8 cellular contexts compared by ENCODE assay signal in the genomic region with DNA sequence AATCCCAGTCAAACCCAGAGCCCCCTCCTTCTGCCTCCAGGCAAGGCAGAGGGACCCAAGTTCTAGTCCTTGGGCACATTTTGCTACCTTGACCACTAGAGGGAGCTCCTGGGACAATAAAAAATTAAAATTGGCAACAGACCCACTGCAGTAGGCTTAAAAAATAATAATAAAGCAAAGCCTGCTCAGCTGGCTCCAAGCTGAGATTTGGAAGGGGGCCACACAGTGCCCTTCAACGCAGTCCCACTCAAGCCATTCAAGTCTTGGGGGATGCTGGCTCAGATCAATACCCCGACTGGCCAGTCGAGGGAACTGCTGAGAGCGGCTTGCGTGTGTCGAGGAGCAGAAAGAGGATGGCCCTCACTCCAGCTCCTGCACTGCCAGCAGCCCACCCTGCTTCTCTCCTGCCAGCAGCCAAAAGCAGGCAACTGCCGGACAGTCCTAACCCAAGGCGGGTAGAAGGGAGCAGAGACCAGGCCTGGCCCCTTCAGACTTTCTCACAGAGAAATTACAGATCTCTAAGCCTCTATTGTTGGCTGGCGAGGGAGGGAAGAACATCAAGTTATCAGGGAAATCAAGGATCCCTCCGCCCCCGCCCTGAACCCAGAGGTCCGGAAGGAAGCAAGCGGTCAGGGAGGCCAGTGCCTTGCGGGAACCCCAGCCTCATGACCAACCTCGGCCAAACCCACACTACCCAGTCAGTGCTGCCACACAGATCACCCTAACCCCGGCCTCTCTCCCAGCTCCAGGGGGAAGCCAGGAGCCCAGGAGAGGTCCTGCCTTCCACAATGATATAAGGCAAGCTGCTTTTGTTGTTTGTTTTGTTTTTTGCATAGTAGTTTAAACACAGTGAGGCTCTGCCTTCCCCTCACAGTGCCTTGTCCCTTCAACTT. TPM values are rescaled to one million over a fixed set of nuclear protein-coding genes. Genes with fewer than 3 reads are reported as not detected.
A peak's percentile ranks its signal among the peaks of the same experiment; 100 is the strongest.
DNase-seq lines count a peak whose midpoint lies in the region; ATAC-seq, FAIRE-seq and TF ChIP-seq lines count a peak whose summit lies in the region.

No MANE protein-coding gene starts in this region.

- no peaks in the 10 kb centered on the region for H3K9me3 Mint-ChIP-seq in CD8-positive, alpha-beta T cell
- no peaks in the 10 kb centered on the region for H3K9me3 Mint-ChIP-seq in osteocyte (ENCODE audit: unreplicated experiment)

- POLR2A ChIA-PET in CD8-positive, alpha-beta T cell (lab: Charles Lee), result interaction anchor here (0.9 to 1.7 kb wide), 4 partner anchors 20 to 167 kb away, joined by 3 to 6 read pairs (median 4); no protein-coding TSS in a partner anchor

- no peaks in the 10 kb centered on the region for H3K27me3 Mint-ChIP-seq in CD8-positive, alpha-beta T cell (ENCODE audit: low read depth)
- no peaks in the 10 kb centered on the region for H3K27me3 Mint-ChIP-seq in osteocyte (ENCODE audit: unreplicated experiment)

- H3K9me3 ChIP-seq in CD8-positive, alpha-beta T cell (ENCODE audit: low read length), result no peaks in the 10 kb centered on the region
- H3K9me3 ChIP-seq in RWPE2 (ENCODE audit: severe bottlenecking) (no peaks in the 10 kb centered on the region), uterus (no peaks in the 10 kb centered on the region)

- H3K4me3 ChIP-seq in CD8-positive, alpha-beta T cell (ENCODE audit: low read depth, low read length), result no peak overlapping the region
- H3K4me3 ChIP-seq in RWPE2 (ENCODE audit: severe bottlenecking) (no peak overlapping the region), uterus (no peak overlapping the region)

- H3K4me1 Mint-ChIP-seq in CD8-positive, alpha-beta T cell (ENCODE audit: low read depth), result peaks cover 9% of the 10 kb centered on the region
- H3K4me1 Mint-ChIP-seq in osteocyte (ENCODE audit: unreplicated experiment), result peaks cover 10% of the 10 kb centered on the region

- ATAC-seq in CD8-positive, alpha-beta T cell, result no peak
- no peak for ATAC-seq in RWPE2 (ENCODE audit: low read depth)
- ATAC-seq in HG02852 (IDR thresholded peaks at IDR 0.05; ENCODE audit: unreplicated experiment), result no peak

- peak; percentile 32 to 77 (median 54) for DNase-seq in CD8-positive, alpha-beta T cell
- DNase-seq in HTR-8/SVneo (ENCODE audit: insufficient read length, low spot score), result peak; percentile 29
- DNase-seq in RWPE2 (ENCODE audit: low spot score), result no peak
- DNase-seq in activated naive CD4-positive, alpha-beta T cell treated with Interleukin-2 at 50 U/mL for 16 hours, result peak; percentile 59
- peak; percentile 83 for DNase-seq in foreskin melanocyte
- DNase-seq in osteocyte (ENCODE audit: extremely low spot score, unreplicated experiment), result no peak
- DNase-seq in uterus, result peak; percentile 64 to 70

- H3K36me3 ChIP-seq in CD8-positive, alpha-beta T cell (ENCODE audit: insufficient read depth, low read length), result peaks cover 44% of the 10 kb centered on the region
- H3K36me3 ChIP-seq in RWPE2 (ENCODE audit: low read depth), result peaks cover 62% of the 10 kb centered on the region
- H3K36me3 ChIP-seq in uterus, result no peaks in the 10 kb centered on the region

- intact Hi-C loops in CD8-positive, alpha-beta T cell (cut with DNase I, micrococcal nuclease), result loop anchor here (1.0 to 5.0 kb wide), 7 partner anchors 23 to 206 kb away; a partner anchor contains a TSS
- intact Hi-C loops in uterus (cut with DNase I; ENCODE audit: low total_unique reads), result no loop called here

- H3K36me3 Mint-ChIP-seq in CD8-positive, alpha-beta T cell, result peaks cover 55% of the 10 kb centered on the region
- peaks cover 5% of the 10 kb centered on the region for H3K36me3 Mint-ChIP-seq in osteocyte (ENCODE audit: unreplicated experiment)

- CTCF ChIA-PET in CD8-positive, alpha-beta T cell (lab: Charles Lee), result interaction anchor here (0.6 to 15.2 kb wide), 46 partner anchors 7 to 1152 kb away, joined by 3 to 425 read pairs (median 4); a partner anchor contains a TSS

- H3K4me1 ChIP-seq in CD8-positive, alpha-beta T cell (ENCODE audit: insufficient read depth, low read length), result peaks cover 8% of the 10 kb centered on the region
- H3K4me1 ChIP-seq in RWPE2 (ENCODE audit: insufficient read depth, poor library complexity, severe bottlenecking) (peaks cover 5% of the 10 kb centered on the region), uterus (no peaks in the 10 kb centered on the region)

- TF ChIP-seq POLR2A in uterus (IDR thresholded peaks at IDR 0.05), result no peak

- H3K27ac Mint-ChIP-seq in CD8-positive, alpha-beta T cell, result no peak overlapping the region
- H3K27ac Mint-ChIP-seq in osteocyte (ENCODE audit: unreplicated experiment), result no peak overlapping the region

- no peak overlapping the region for H3K4me3 Mint-ChIP-seq in CD8-positive, alpha-beta T cell
- H3K4me3 Mint-ChIP-seq in osteocyte (ENCODE audit: unreplicated experiment), result no peak overlapping the region

- H3K27ac ChIP-seq in CD8-positive, alpha-beta T cell (ENCODE audit: low read depth, low read length), result no peak overlapping the region
- H3K27ac ChIP-seq in RWPE2 (ENCODE audit: poor library complexity, severe bottlenecking), result no peak overlapping the region
- peak overlapping the region; percentile 78 to 80 for H3K27ac ChIP-seq in uterus

- peak; percentile 95 for TF ChIP-seq CTCF in CD8-positive, alpha-beta T cell (IDR thresholded peaks at IDR 0.05)
- TF ChIP-seq CTCF in RWPE2 (IDR thresholded peaks at IDR 0.05; ENCODE audit: poor library complexity, severe bottlenecking), result peak; percentile 87
- TF ChIP-seq CTCF in osteocyte (IDR thresholded peaks at IDR 0.05), result peak; percentile 92
- peak; percentile 84 to 87 (median 84) for TF ChIP-seq CTCF in uterus (IDR thresholded peaks at IDR 0.05)

- no peak for FAIRE-seq in HTR-8/SVneo (lab: Jason Lieb, UNC)

- H3K27me3 ChIP-seq in CD8-positive, alpha-beta T cell (ENCODE audit: insufficient read depth, low read length), result no peaks in the 10 kb centered on the region
- no peaks in the 10 kb centered on the region for H3K27me3 ChIP-seq in RWPE2 (ENCODE audit: insufficient read depth, poor library complexity, severe bottlenecking)
- no peaks in the 10 kb centered on the region for H3K27me3 ChIP-seq in uterus

RNA-seq across cellular contexts. Expression of a gene that starts 4.9 kb away (rescaled TPM):
- total RNA-seq in CD8-positive, alpha-beta T cell, result 1 to 10 TPM; 1.0 to 1.3 TPM
- total RNA-seq in osteocyte (13.7 and 13.8 TPM in 2 replicates), uterus (10 to 100 TPM in 2 of 4 donors, 1 to 10 TPM in 2; 2.6 to 18.5 (median 10.3) TPM)

RNA-seq across cellular contexts. Expression of a gene that starts 47.8 kb away (rescaled TPM):
- not detected for total RNA-seq in CD8-positive, alpha-beta T cell
- not detected in 2 replicates for total RNA-seq in osteocyte
- total RNA-seq in uterus, result under 1 TPM in 1 of 4 donors, not detected in 3; 0.27 TPM

RNA-seq across cellular contexts. Expression of a gene that starts 49.2 kb away (rescaled TPM):
- 100 to 1,000 TPM in 1 of 2 experiments, 10 to 100 TPM in 1; 92.6 to 107 TPM for total RNA-seq in CD8-positive, alpha-beta T cell
- total RNA-seq in osteocyte, result 6.8 and 8.0 TPM in 2 replicates
- total RNA-seq in uterus, result 10 to 100 TPM in 1 of 4 donors, 1 to 10 TPM in 3; 4.1 to 19.4 (median 7.3) TPM

Comparison
In these comparisons a context has a peak if more than half of its experiments do, and no peak if none do; other contexts are left out.
1. DNase-seq: peak in CD8-positive, alpha-beta T cell (7 of 7), HTR-8/SVneo (single experiment), activated naive CD4-positive, alpha-beta T cell treated with Interleukin-2 at 50 U/mL for 16 hours (single experiment), foreskin melanocyte (single experiment) and uterus (2 of 2); none in RWPE2 (single experiment) and osteocyte (single experiment).
2. H3K27ac ChIP-seq: peak in uterus (2 of 2); none in CD8-positive, alpha-beta T cell (single experiment) and RWPE2 (single experiment).
3. RNA of a gene that starts 49.2 kb away (total RNA-seq): 92.6 to 107 TPM in CD8-positive, alpha-beta T cell; 4.1 to 19.4 TPM in uterus and 6.8 to 8.0 TPM in osteocyte; every median in the first group is over 4 times any median in the second.
4. Peak in every context shown above with its lines, with median percentiles within 50 percentile points of each other: CTCF ChIP-seq.